8 cellular contexts compared by ENCODE assay signal in the genomic region with DNA sequence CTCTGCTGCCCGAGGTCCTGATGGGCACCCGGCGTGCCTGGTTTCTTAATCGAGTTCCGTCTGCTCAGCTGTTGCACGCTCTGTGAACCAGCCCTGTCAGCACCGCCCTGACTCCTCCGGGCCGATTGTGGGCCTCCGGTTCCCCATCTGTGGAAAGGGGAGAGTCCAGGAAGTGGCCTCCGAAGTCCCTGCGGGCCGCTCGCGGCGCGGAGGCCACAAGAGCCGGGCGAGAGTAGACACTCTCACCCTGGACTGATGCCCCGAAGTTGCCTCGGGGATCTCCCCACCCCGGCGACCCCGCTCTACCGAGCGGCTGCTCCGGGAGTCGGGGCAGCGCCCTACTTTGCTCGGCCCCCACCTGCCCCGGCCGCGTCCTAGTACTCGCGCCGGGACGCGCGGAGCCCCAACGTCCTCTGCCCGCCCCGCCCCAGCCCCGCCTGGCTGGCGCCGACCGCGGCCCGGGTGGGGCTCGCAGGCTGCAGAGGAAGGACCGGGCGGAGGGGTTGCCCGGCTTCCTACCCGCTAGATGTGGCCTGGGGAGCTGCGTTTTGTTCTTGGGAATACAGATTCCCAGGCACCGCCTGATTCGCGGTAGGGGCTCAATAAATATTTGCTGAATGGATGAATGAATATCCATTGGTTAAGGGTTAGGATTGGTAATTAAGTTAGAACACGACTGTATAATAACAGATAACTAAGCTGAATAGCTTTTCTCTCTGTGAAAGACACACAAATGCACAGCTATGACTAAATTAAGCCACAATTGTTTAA. TPM values are rescaled to one million over a fixed set of nuclear protein-coding genes. Genes with fewer than 3 reads are reported as not detected.
DNase-seq lines count a peak whose midpoint lies in the region; ATAC-seq, FAIRE-seq and TF ChIP-seq lines count a peak whose summit lies in the region.

No MANE protein-coding gene starts in this region.

- no peaks in the 10 kb centered on the region for H3K9me3 ChIP-seq in body of pancreas
- H3K9me3 ChIP-seq in sigmoid colon = no peaks in the 10 kb centered on the region

- H3K4me1 Mint-ChIP-seq in T-cell = peaks cover 20 to 35% (median 27%) of the 10 kb centered on the region in 3 donors

- no peaks in the 10 kb centered on the region for H3K36me3 Mint-ChIP-seq in T-cell

- no peaks in the 10 kb centered on the region for H3K27me3 Mint-ChIP-seq in T-cell

- intact Hi-C loops in body of pancreas (cut with DNase I) = no loop called here
- intact Hi-C loops in sigmoid colon (cut with DNase I) = loop anchor here (1.0 to 2.0 kb wide), 3 partner anchors 31 to 236 kb away; partner anchors contain the start of genes HABP4 and PRXL2C

- peak overlapping the region; percentile 85 to 89 (median 88) for H3K4me3 Mint-ChIP-seq in T-cell

- peak; percentile 17 for ATAC-seq in HG02938 (IDR thresholded peaks at IDR 0.05; ENCODE audit: unreplicated experiment)
- peak; percentile 18 to 45 (median 32) for ATAC-seq in T-cell (replicated peaks in 1 of 4)
- ATAC-seq in body of pancreas = peak; percentile 43

- no peak for TF ChIP-seq CTCF in 22Rv1 (IDR thresholded peaks at IDR 0.05)
- TF ChIP-seq CTCF in body of pancreas (IDR thresholded peaks at IDR 0.05) = peak in 1 of 7 experiments; percentile 12
- TF ChIP-seq CTCF in sigmoid colon (IDR thresholded peaks at IDR 0.05) = no peak

- peak overlapping the region; percentile 41 to 85 for H3K4me3 ChIP-seq in body of pancreas
- H3K4me3 ChIP-seq in iPS-11a (ENCODE audit: low read depth, low read length) = peak overlapping the region; percentile 80
- peak overlapping the region; percentile 52 to 92 (median 82) for H3K4me3 ChIP-seq in sigmoid colon

- peak; percentile 46 for FAIRE-seq in GM18507 (lab: Jason Lieb, UNC)

- POLR2A ChIA-PET in T-cell (lab: Charles Lee) = interaction anchor here (0.9 to 1.0 kb wide), 3 partner anchors 13 to 32 kb away, joined by 3 to 4 read pairs (median 3); partner anchors contain the start of gene HABP4 (in 1 of the 2)

- H3K36me3 ChIP-seq in body of pancreas (replicated peaks in 1 of 2; ENCODE audit: insufficient read depth in 1 of 2, low read depth in 2 of 2) = no peaks in the 10 kb centered on the region
- H3K36me3 ChIP-seq in sigmoid colon = no peaks in the 10 kb centered on the region

- no peak for TF ChIP-seq EP300 in sigmoid colon (IDR thresholded peaks at IDR 0.05)

- H3K4me1 ChIP-seq in body of pancreas = peaks cover 29% of the 10 kb centered on the region
- peaks cover 0 to 37% (median 28%) of the 10 kb centered on the region in 4 donors for H3K4me1 ChIP-seq in sigmoid colon

- H3K9me3 Mint-ChIP-seq in T-cell = no peaks in the 10 kb centered on the region

- peak; percentile 50 to 79 (median 76) for TF ChIP-seq POLR2A in body of pancreas (IDR thresholded peaks at IDR 0.05)
- peak; percentile 27 to 46 for TF ChIP-seq POLR2A in sigmoid colon (IDR thresholded peaks at IDR 0.05)

- DNase-seq in GM18507 (ENCODE audit: extremely low spot score, insufficient read length, low read depth) = no peak
- DNase-seq in NCI-H1436 treated with DMSO at 0.1 percent for 48 hours (lab: John Stamatoyannopoulos, UW) = peak; percentile 41
- peak in 23 of 34 experiments; percentile 4 to 67 (median 17) for DNase-seq in T-cell
- peak; percentile 60 to 76 (median 62) for DNase-seq in body of pancreas
- peak; percentile 82 for DNase-seq in sigmoid colon

- WGBS in body of pancreas, 2 donors = 0% methylated on average over 14 to 48 of the region's 58 CpGs
- 0 to 1% methylated on average over 58 of the region's 58 CpGs for WGBS in sigmoid colon, 2 donors

- no peaks in the 10 kb centered on the region for H3K27me3 ChIP-seq in body of pancreas
- no peaks in the 10 kb centered on the region for H3K27me3 ChIP-seq in sigmoid colon

- peak overlapping the region; percentile 89 to 91 for H3K27ac Mint-ChIP-seq in T-cell

- H3K27ac ChIP-seq in 22Rv1 = peak overlapping the region; percentile 99
- H3K27ac ChIP-seq in body of pancreas = peak overlapping the region; percentile 96 to 99 (median 97)
- peak overlapping the region; percentile 98 to 100 (median 98) for H3K27ac ChIP-seq in sigmoid colon

- CTCF ChIA-PET in T-cell (lab: Charles Lee) = interaction anchor here in 1 of 2 donors (1.2 kb wide), 1 partner anchor 30 kb away, joined by 6 read pairs; the partner anchor contains the start of gene HABP4

RNA-seq across cellular contexts. Expression of gene ZNF367, which starts 0.9 kb away (rescaled TPM):
- total RNA-seq in T-cell (1 to 10 TPM; 3.7 to 6.2 (median 5.8) TPM), body of pancreas (1 to 10 TPM; 1.0 to 2.6 TPM), sigmoid colon (1 to 10 TPM in 3 of 4 donors, under 1 TPM in 1; 0.28 to 1.4 (median 1.3) TPM)
- 1 to 10 TPM in 2 of 3 donors, under 1 TPM in 1; 0.60 to 3.5 (median 1.8) TPM for polyA plus RNA-seq in sigmoid colon

RNA-seq across cellular contexts. Expression of gene HABP4, which starts 30.9 kb away (rescaled TPM):
- total RNA-seq in T-cell = 10 to 100 TPM; 18.2 to 30.8 (median 25.3) TPM
- 10 to 100 TPM; 12.2 to 12.5 TPM for total RNA-seq in body of pancreas
- total RNA-seq in sigmoid colon = 10 to 100 TPM; 12.5 to 23.5 (median 18.6) TPM
- polyA plus RNA-seq in sigmoid colon = 1 to 10 TPM; 2.5 to 9.0 (median 5.6) TPM

RNA-seq across cellular contexts. Expression of gene SLC35D2, which starts 35.6 kb away (rescaled TPM):
- total RNA-seq in T-cell (10 to 100 TPM; 16.2 to 31.4 (median 21.8) TPM), body of pancreas (10 to 100 TPM; 21.5 to 25.1 TPM), sigmoid colon (10 to 100 TPM; 12.9 to 22.4 (median 16.4) TPM)
- polyA plus RNA-seq in sigmoid colon = 100 to 1,000 TPM in 1 of 3 donors, 10 to 100 TPM in 2; 45.5 to 118 (median 86.5) TPM
